In genomic region chr6:21885532-21886089, GRCh38 we compare ENCODE assay signal across 8 cellular contexts.
DNase-seq lines count a peak whose midpoint lies in the region; ATAC-seq and TF ChIP-seq lines count a peak whose summit lies in the region.

No MANE protein-coding gene starts in this region.

- no peak overlapping the region for H3K27ac Mint-ChIP-seq in stimulated activated memory B cell treated with anti-CD40 and anti-IgM and Interleukin-4, amounts not matched to agents 10 μg/mL and 1 μg/mL and 100 μg/mL, for 72 hours

- peak; percentile 68 for ATAC-seq in lung (ENCODE audit: insufficient read depth, low FRiP score)
- ATAC-seq in upper lobe of right lung, result peak; percentile 58
- no peak for ATAC-seq in stimulated activated memory B cell treated with anti-CD40 and anti-IgM and Interleukin-4, amounts not matched to agents 10 μg/mL and 1 μg/mL and 100 μg/mL, for 72 hours
- no peak for ATAC-seq in GM19463 (IDR thresholded peaks at IDR 0.05; ENCODE audit: unreplicated experiment)
- no peak for ATAC-seq in GM18861 (IDR thresholded peaks at IDR 0.05; ENCODE audit: unreplicated experiment)

- no peak for TF ChIP-seq CTCF in lung (IDR thresholded peaks at IDR 0.05; ENCODE audit: control extremely low read depth, extremely low read depth)
- no peak for TF ChIP-seq CTCF in upper lobe of right lung (IDR thresholded peaks at IDR 0.05)

- H3K27ac ChIP-seq in lung (ENCODE audit: low read depth in 1 of 2, low read length in 1 of 2) (peak overlapping the region in 1 of 2 donors; percentile 66), upper lobe of right lung (no peak overlapping the region)

- H3K4me3 Mint-ChIP-seq in stimulated activated memory B cell treated with anti-CD40 and anti-IgM and Interleukin-4, amounts not matched to agents 10 μg/mL and 1 μg/mL and 100 μg/mL, for 72 hours, result no peak overlapping the region

- WGBS in lung, 2 donors, result 57 to 73% methylated on average over 7 of the region's 7 CpGs

- H3K4me3 ChIP-seq in lung, result no peak overlapping the region
- no peak overlapping the region for H3K4me3 ChIP-seq in upper lobe of right lung

- H3K4me1 Mint-ChIP-seq in stimulated activated memory B cell treated with anti-CD40 and anti-IgM and Interleukin-4, amounts not matched to agents 10 μg/mL and 1 μg/mL and 100 μg/mL, for 72 hours, result no peaks in the 10 kb centered on the region

- no peaks in the 10 kb centered on the region for H3K27me3 ChIP-seq in lung (ENCODE audit: control insufficient read depth, insufficient read depth)
- no peaks in the 10 kb centered on the region for H3K27me3 ChIP-seq in upper lobe of right lung

- H3K27me3 Mint-ChIP-seq in stimulated activated memory B cell treated with anti-CD40 and anti-IgM and Interleukin-4, amounts not matched to agents 10 μg/mL and 1 μg/mL and 100 μg/mL, for 72 hours, result no peaks in the 10 kb centered on the region

- peaks cover 2% of the 10 kb centered on the region for H3K9me3 Mint-ChIP-seq in stimulated activated memory B cell treated with anti-CD40 and anti-IgM and Interleukin-4, amounts not matched to agents 10 μg/mL and 1 μg/mL and 100 μg/mL, for 72 hours

- no peaks in the 10 kb centered on the region for H3K36me3 Mint-ChIP-seq in stimulated activated memory B cell treated with anti-CD40 and anti-IgM and Interleukin-4, amounts not matched to agents 10 μg/mL and 1 μg/mL and 100 μg/mL, for 72 hours

- DNase-seq in M059J (ENCODE audit: low read depth) (peak; percentile 91), dermis blood vessel endothelial cell (peak; percentile 92), lung (ENCODE audit: low spot score) (no peak), upper lobe of right lung (no peak)
- DNase-seq in activated CD4-positive, alpha-beta T cell treated with anti-CD3 and anti-CD28 coated beads for 4 hours, result no peak

- intact Hi-C loops in upper lobe of right lung (cut with DNase I), result no loop called here

- H3K36me3 ChIP-seq in lung (ENCODE audit: control insufficient read depth in 2 of 2, insufficient read depth in 2 of 2, low read length in 2 of 2), result no peaks in the 10 kb centered on the region
- no peaks in the 10 kb centered on the region for H3K36me3 ChIP-seq in upper lobe of right lung

- H3K9me3 ChIP-seq in lung (ENCODE audit: control insufficient read depth in 2 of 2, insufficient read depth in 1 of 2, low read length in 1 of 2) (no peaks in the 10 kb centered on the region), upper lobe of right lung (no peaks in the 10 kb centered on the region)

- H3K4me1 ChIP-seq in lung (ENCODE audit: control insufficient read depth in 2 of 2, insufficient read depth in 2 of 2, low read length in 2 of 2), result peaks cover 3 to 6% of the 10 kb centered on the region in 2 donors
- H3K4me1 ChIP-seq in upper lobe of right lung, result peaks cover 10% of the 10 kb centered on the region

Comparison
In these comparisons a context has a peak if more than half of its experiments do, and no peak if none do; other contexts are left out.
1. DNase-seq: peak in M059J (single experiment) and dermis blood vessel endothelial cell (single experiment); none in lung (single experiment), upper lobe of right lung (single experiment) and activated CD4-positive, alpha-beta T cell treated with anti-CD3 and anti-CD28 coated beads for 4 hours (0 of 2).
2. ATAC-seq: peak in lung (single experiment) and upper lobe of right lung (single experiment); none in stimulated activated memory B cell treated with anti-CD40 and anti-IgM and Interleukin-4, amounts not matched to agents 10 μg/mL and 1 μg/mL and 100 μg/mL, for 72 hours (single experiment), GM19463 (single experiment) and GM18861 (single experiment).